29 cellular contexts compared by ENCODE assay signal in genomic region chr6:2589171-2589661, GRCh38.
DNase-seq lines count a peak whose midpoint lies in the region; ATAC-seq, FAIRE-seq and TF ChIP-seq lines count a peak whose summit lies in the region.
"Had no signal": no experiment of that assay in that cellular context is flagged by ENCODE, and none has a peak within 500 bp of the region (broad histone marks: within the 10 kb centered on the region; RNA-seq: fewer than 3 reads in every experiment).

No MANE protein-coding gene starts in this region.

- 67 to 76% (median 69%) methylated on average over 8 of the region's 8 CpGs for WGBS in small intestine, 3 donors

- H3K9me3 ChIP-seq in HUES48 (ENCODE audit: control insufficient read depth, insufficient read depth, low read length) (0 out of 2 replicates have a peak, but pooled peaks cover 3% of the 10 kb centered on the region), RWPE2 (ENCODE audit: severe bottlenecking) (no peaks in the 10 kb centered on the region), small intestine (ENCODE audit: control insufficient read depth, low read depth) (no peaks in the 10 kb centered on the region)
- H3K9me3 ChIP-seq: lower lobe of right lung had no signal

- no peaks in the 10 kb centered on the region for H3K4me1 Mint-ChIP-seq in activated T-helper 17 cell treated with anti-CD3 and anti-CD28 coated beads, Interleukin-2, amount 50 U/mL, for 72 hours
- H3K4me1 Mint-ChIP-seq: CD14-positive monocyte; central memory CD8-positive, alpha-beta T cell; neural crest cell had no signal

- H3K4me3 ChIP-seq in HUES48 (ENCODE audit: low read depth, low read length) (peak overlapping the region; percentile 35; the same call in 1 of the 2 replicates), RWPE2 (ENCODE audit: severe bottlenecking) (no peak overlapping the region), small intestine (ENCODE audit: low read depth in 1 of 2, low read length in 2 of 2) (no peak overlapping the region)
- H3K4me3 ChIP-seq: lower lobe of right lung had no signal

- H3K4me3 Mint-ChIP-seq in activated T-helper 17 cell treated with anti-CD3 and anti-CD28 coated beads, Interleukin-2, amount 50 U/mL, for 72 hours, result no peak overlapping the region
- H3K4me3 Mint-ChIP-seq: activated naive CD8-positive, alpha-beta T cell; CD14-positive monocyte; central memory CD8-positive, alpha-beta T cell; neural crest cell had no signal

- no peak for TF ChIP-seq CTCF in RWPE2 (IDR thresholded peaks at IDR 0.05; ENCODE audit: poor library complexity, severe bottlenecking)
- TF ChIP-seq CTCF in foreskin keratinocyte (conservative IDR thresholded peaks at IDR 0.05), result no peak

- peaks cover 3% of the 10 kb centered on the region for H3K9me3 Mint-ChIP-seq in activated T-helper 17 cell treated with anti-CD3 and anti-CD28 coated beads, Interleukin-2, amount 50 U/mL, for 72 hours
- H3K9me3 Mint-ChIP-seq: activated T-helper 2 cell treated with anti-CD3 and anti-CD28 coated beads, Interferon-gamma antibody, Interleukin-2, Interleukin-4, amounts not matched to agents 10 μg/mL and 5 μg/mL and 100 μg/mL, durations not matched to agents 14 hours and 24 hours and 36 hours; central memory CD8-positive, alpha-beta T cell had no signal

- DNase-seq in RWPE2 (ENCODE audit: low spot score) (peak; percentile 83), foreskin keratinocyte (peak; percentile 55 to 65), small intestine (peak; percentile 69), NCI-H1048 (lab: John Stamatoyannopoulos, UW) (no peak)
- DNase-seq: activated CD4-positive, alpha-beta T cell treated with anti-CD3 and anti-CD28 coated beads, Interleukin-2, amount 50 U/mL, for 4 hours; aorta; hypothalamus; kidney; lower lobe of right lung; MM.1S; NCI-H1417 treated with DMSO at 0.1 percent for 48 hours; NCI-H524 treated with DMSO at 0.1 percent for 48 hours; posterior cingulate gyrus; stimulated activated CD4-positive, alpha-beta T cell treated with anti-CD3 and anti-CD28 coated beads, Interleukin-15, amount 100 ng/mL, for 24 hours; stimulated activated naive CD8-positive, alpha-beta T cell treated with anti-CD3 and anti-CD28 coated beads, Interleukin-15, Interleukin-2, amounts not matched to agents 100 U/mL and 50 U/mL, for 24 hours; T1000 had no signal

- no peak overlapping the region for H3K27ac Mint-ChIP-seq in activated T-helper 17 cell treated with anti-CD3 and anti-CD28 coated beads, Interleukin-2, amount 50 U/mL, for 72 hours
- H3K27ac Mint-ChIP-seq: activated naive CD8-positive, alpha-beta T cell; activated T-helper 2 cell treated with anti-CD3 and anti-CD28 coated beads, Interferon-gamma antibody, Interleukin-2, Interleukin-4, amounts not matched to agents 10 μg/mL and 5 μg/mL and 100 μg/mL, durations not matched to agents 14 hours and 24 hours and 36 hours; CD14-positive monocyte had no signal

- peaks cover 44% of the 10 kb centered on the region for H3K27me3 Mint-ChIP-seq in activated T-helper 17 cell treated with anti-CD3 and anti-CD28 coated beads, Interleukin-2, amount 50 U/mL, for 72 hours

- H3K27me3 ChIP-seq in HUES48 (ENCODE audit: control insufficient read depth, insufficient read depth, low read length) (no peaks in the 10 kb centered on the region), RWPE2 (ENCODE audit: insufficient read depth, poor library complexity, severe bottlenecking) (no peaks in the 10 kb centered on the region), foreskin keratinocyte (no peaks in the 10 kb centered on the region), small intestine (ENCODE audit: control insufficient read depth in 2 of 2, insufficient read depth in 2 of 2, low read length in 2 of 2) (no peaks in the 10 kb centered on the region)

- no peaks in the 10 kb centered on the region for H3K36me3 Mint-ChIP-seq in activated T-helper 17 cell treated with anti-CD3 and anti-CD28 coated beads, Interleukin-2, amount 50 U/mL, for 72 hours (ENCODE audit: low read depth)
- H3K36me3 Mint-ChIP-seq: activated naive CD8-positive, alpha-beta T cell; CD14-positive monocyte had no signal

- peak overlapping the region; percentile 83 for H3K27ac ChIP-seq in HUES48 (ENCODE audit: low read depth, low read length)
- H3K27ac ChIP-seq in RWPE2 (ENCODE audit: poor library complexity, severe bottlenecking), result no peak overlapping the region
- H3K27ac ChIP-seq in foreskin keratinocyte, result peak overlapping the region; percentile 51
- H3K27ac ChIP-seq in small intestine (ENCODE audit: low read depth in 1 of 2, low read length in 1 of 2), result no peak overlapping the region
- H3K27ac ChIP-seq: lower lobe of right lung had no signal

- no peak for FAIRE-seq in small intestine (lab: Jason Lieb, UNC)
- FAIRE-seq: frontal cortex, GM12892, GM19239, kidney had no signal

- H3K36me3 ChIP-seq in HUES48 (ENCODE audit: control insufficient read depth, insufficient read depth, low read length) (no peaks in the 10 kb centered on the region), RWPE2 (ENCODE audit: low read depth) (no peaks in the 10 kb centered on the region), small intestine (ENCODE audit: control insufficient read depth in 2 of 2, insufficient read depth in 2 of 2, low read length in 2 of 2) (no peaks in the 10 kb centered on the region)
- H3K36me3 ChIP-seq: lower lobe of right lung had no signal

- peaks cover 21% of the 10 kb centered on the region; the same call in 1 of the 2 replicates for H3K4me1 ChIP-seq in HUES48 (ENCODE audit: control insufficient read depth, insufficient read depth, low read length)
- H3K4me1 ChIP-seq in RWPE2 (ENCODE audit: insufficient read depth, poor library complexity, severe bottlenecking), result peaks cover 10% of the 10 kb centered on the region
- H3K4me1 ChIP-seq in foreskin keratinocyte, result peaks cover 16% of the 10 kb centered on the region
- H3K4me1 ChIP-seq in small intestine (ENCODE audit: control insufficient read depth in 2 of 2, insufficient read depth in 1 of 2, low read depth in 1 of 2, low read length in 1 of 2), result no peaks in the 10 kb centered on the region
- H3K4me1 ChIP-seq: lower lobe of right lung had no signal

- no peak overlapping the region for H3K9ac ChIP-seq in HUES48 (ENCODE audit: low read depth, low read length)

- ATAC-seq in RWPE2 (ENCODE audit: low read depth), result peak; percentile 93
- peak; percentile 93 for ATAC-seq in foreskin keratinocyte
- ATAC-seq in activated T-helper 17 cell treated with anti-CD3 and anti-CD28 coated beads, Interleukin-2, amount 50 U/mL, for 72 hours (replicated peaks), result no peak
- ATAC-seq in GM18498 (IDR thresholded peaks at IDR 0.05; ENCODE audit: unreplicated experiment), result no peak
- ATAC-seq: HCT116; lower lobe of right lung; sciatic nerve; stimulated activated naive CD8-positive, alpha-beta T cell treated with anti-CD3 and anti-CD28 coated beads, Interleukin-15, Interleukin-2, amounts not matched to agents 100 U/mL and 50 U/mL, for 24 hours had no signal

Comparison
In these comparisons a context has a peak if more than half of its experiments do, and no peak if none do; other contexts are left out.
1. H3K27ac ChIP-seq: peak in HUES48 (single experiment) and foreskin keratinocyte (single experiment); none in RWPE2 (single experiment) and small intestine (0 of 2).
2. ATAC-seq: peak in RWPE2 (single experiment) and foreskin keratinocyte (single experiment); none in activated T-helper 17 cell treated with anti-CD3 and anti-CD28 coated beads, Interleukin-2, amount 50 U/mL, for 72 hours (single experiment) and GM18498 (single experiment).